ENCODE assay signal across 20 cellular contexts in the genomic region with DNA sequence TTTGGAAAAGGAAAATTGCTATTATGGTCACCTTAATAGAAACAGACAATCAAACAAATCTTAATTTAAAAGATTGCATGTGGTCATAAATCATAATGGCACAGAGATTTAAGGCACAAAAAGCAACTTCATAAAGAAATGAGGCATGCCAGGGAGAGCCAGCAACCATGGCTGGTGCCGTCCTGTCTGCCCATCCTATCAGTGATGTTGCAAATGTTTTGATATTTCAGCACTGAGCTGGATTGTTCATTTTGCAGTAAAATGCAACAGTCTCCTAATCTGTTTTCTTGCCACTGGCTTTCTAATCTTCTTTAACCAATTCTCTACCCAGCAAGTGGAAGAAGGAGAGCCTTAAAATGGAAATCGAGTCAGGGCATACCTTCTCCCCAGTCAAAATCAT.
DNase-seq lines count a peak whose midpoint lies in the region; ATAC-seq and TF ChIP-seq lines count a peak whose summit lies in the region.
"Had no signal": no experiment of that assay in that cellular context is flagged by ENCODE, and none has a peak within 500 bp of the region (broad histone marks: within the 10 kb centered on the region; RNA-seq: fewer than 3 reads in every experiment).

No MANE protein-coding gene starts in this region.

- H3K4me1 Mint-ChIP-seq in GM23338: no peaks in the 10 kb centered on the region
- H3K4me1 Mint-ChIP-seq: CD4-positive, alpha-beta memory T cell had no signal

- no peaks in the 10 kb centered on the region for H4K20me1 ChIP-seq in GM23338 (replicated peaks; ENCODE audit: insufficient read depth)
- no peaks in the 10 kb centered on the region for H4K20me1 ChIP-seq in smooth muscle cell (ENCODE audit: low read depth)
- H4K20me1 ChIP-seq: BLaER1 treated with 17β-estradiol and CSF1 and Interleukin-3, amounts not matched to agents 10 nM and 100 nM had no signal

- TF ChIP-seq CTCF in GM23338 (conservative IDR thresholded peaks at IDR 0.05; ENCODE audit: low read depth in 2 of 2): no peak
- TF ChIP-seq CTCF in smooth muscle cell (IDR thresholded peaks at IDR 0.05; ENCODE audit: borderline replicate concordance, insufficient read depth, poor library complexity, severe bottlenecking): no peak
- no peak for TF ChIP-seq CTCF in foreskin fibroblast (IDR thresholded peaks at IDR 0.05; ENCODE audit: low read depth, low read length)

- no peaks in the 10 kb centered on the region for H3K27me3 ChIP-seq in GM23338 (ENCODE audit: insufficient read depth)
- H3K27me3 ChIP-seq in smooth muscle cell (ENCODE audit: low read depth): no peaks in the 10 kb centered on the region
- H3K27me3 ChIP-seq: BLaER1 treated with 17β-estradiol and CSF1 and Interleukin-3, amounts not matched to agents 10 nM and 100 nM had no signal

- WGBS in smooth muscle cell (ENCODE audit: low lambda C conversion rate): 61% methylated on average over 2 of the region's 2 CpGs

- H3F3A ChIP-seq in GM23338 (replicated peaks; ENCODE audit: low read depth) (no peaks in the 10 kb centered on the region), smooth muscle cell (ENCODE audit: low read depth) (no peaks in the 10 kb centered on the region)

- no peaks in the 10 kb centered on the region for H3K79me2 ChIP-seq in GM23338 (replicated peaks; ENCODE audit: insufficient read depth)
- no peaks in the 10 kb centered on the region for H3K79me2 ChIP-seq in smooth muscle cell (ENCODE audit: low read depth)

- no peaks in the 10 kb centered on the region for H3K9me3 ChIP-seq in smooth muscle cell (replicated peaks; ENCODE audit: low read depth)
- H3K9me3 ChIP-seq: Caco-2 had no signal

- H2AFZ ChIP-seq in GM23338 (0 out of 2 replicates have a peak overlapping the region, but pooled peaks have one; percentile 33), smooth muscle cell (ENCODE audit: low read depth) (no peak overlapping the region)

- H3K9me3 Mint-ChIP-seq in GM23338: no peaks in the 10 kb centered on the region

- H3K4me3 Mint-ChIP-seq in GM23338: no peak overlapping the region
- H3K4me3 Mint-ChIP-seq: CD4-positive, alpha-beta memory T cell had no signal

- ATAC-seq in GM23338: no peak
- no peak for ATAC-seq in HG03378 (IDR thresholded peaks at IDR 0.05; ENCODE audit: unreplicated experiment)
- ATAC-seq: GM12878, PC-3 had no signal

- no peaks in the 10 kb centered on the region for H3K4me1 ChIP-seq in GM23338 (ENCODE audit: insufficient read depth)
- H3K4me1 ChIP-seq in smooth muscle cell (ENCODE audit: low read depth): no peaks in the 10 kb centered on the region
- H3K4me1 ChIP-seq: BLaER1 treated with 17β-estradiol and CSF1 and Interleukin-3, amounts not matched to agents 10 nM and 100 nM had no signal

- H3K9ac ChIP-seq in smooth muscle cell (ENCODE audit: low read depth): no peak overlapping the region
- H3K9ac ChIP-seq: BLaER1 treated with 17β-estradiol and CSF1 and Interleukin-3, amounts not matched to agents 10 nM and 100 nM had no signal

- H3K36me3 ChIP-seq in GM23338 (ENCODE audit: insufficient read depth): no peaks in the 10 kb centered on the region
- no peaks in the 10 kb centered on the region for H3K36me3 ChIP-seq in smooth muscle cell (ENCODE audit: low read depth)
- H3K36me3 ChIP-seq: BLaER1 treated with 17β-estradiol and CSF1 and Interleukin-3, amounts not matched to agents 10 nM and 100 nM had no signal

- peaks cover 1% of the 10 kb centered on the region for H3K27me3 Mint-ChIP-seq in GM23338 (ENCODE audit: insufficient read depth, low read depth, poor library complexity)

- no peak overlapping the region for H3K4me3 ChIP-seq in GM23338
- no peak overlapping the region for H3K4me3 ChIP-seq in smooth muscle cell
- H3K4me3 ChIP-seq in foreskin fibroblast (ENCODE audit: low read depth in 1 of 2, low read length in 2 of 2): no peak overlapping the region
- H3K4me3 ChIP-seq: BLaER1 treated with 17β-estradiol and CSF1 and Interleukin-3, amounts not matched to agents 10 nM and 100 nM; GM12878 had no signal

- H3K27ac Mint-ChIP-seq in GM23338: no peak overlapping the region
- H3K27ac Mint-ChIP-seq: CD4-positive, alpha-beta memory T cell had no signal

- H3K4me2 ChIP-seq in GM23338 (no peak overlapping the region), smooth muscle cell (peak overlapping the region; percentile 24)
- H3K4me2 ChIP-seq: BLaER1 treated with 17β-estradiol and CSF1 and Interleukin-3, amounts not matched to agents 10 nM and 100 nM had no signal

- 0 out of 2 replicates have a peak, but pooled peaks cover 3% of the 10 kb centered on the region for H3K9me2 ChIP-seq in GM23338 (ENCODE audit: insufficient read depth)

- no peak overlapping the region for H3K27ac ChIP-seq in GM23338 (ENCODE audit: low read depth)
- H3K27ac ChIP-seq in smooth muscle cell (ENCODE audit: low read depth): peak overlapping the region; percentile 9
- H3K27ac ChIP-seq: BLaER1 treated with 17β-estradiol and CSF1 and Interleukin-3, amounts not matched to agents 10 nM and 100 nM had no signal

- DNase-seq in GM23338 (ENCODE audit: low spot score) (no peak), LHCN-M2 (ENCODE audit: low read depth) (peak; percentile 17), amniotic epithelial cell (ENCODE audit: low read depth) (peak; percentile 18), smooth muscle cell (lab: John Stamatoyannopoulos, UW; ENCODE audit: unreplicated experiment) (no peak), foreskin fibroblast (no peak), ecto neural progenitor cell (ENCODE audit: low spot score) (no peak)
- DNase-seq: Caco-2; CD4-positive, alpha-beta memory T cell; DMS 273 treated with DMSO at 0.1 percent for 48 hours; DMS79 treated with DMSO at 0.1 percent for 48 hours; GOT3; Karpas-422; NCI-H1092; NCI-H1694; NCI-H2081; PC-3; Right ventricle myocardium superior had no signal

- no peaks in the 10 kb centered on the region for H3K36me3 Mint-ChIP-seq in GM23338 (ENCODE audit: low read depth)
- H3K36me3 Mint-ChIP-seq: CD4-positive, alpha-beta memory T cell had no signal

TF ChIP-seq in GM23338, 12 proteins besides CTCF, POLR2A, EP300 and RAD21 (continues in another document):
- TF ChIP-seq NANOG (IDR thresholded peaks at IDR 0.05; ENCODE audit: borderline replicate concordance): no peak
- no peak for TF ChIP-seq ZNF331 (CRISPR knock-in tag; IDR thresholded peaks at IDR 0.05; ENCODE audit: low read depth)
- TF ChIP-seq POLR2AphosphoS5 (IDR thresholded peaks at IDR 0.05; ENCODE audit: low read depth): no peak
- TF ChIP-seq, protein P1, sequence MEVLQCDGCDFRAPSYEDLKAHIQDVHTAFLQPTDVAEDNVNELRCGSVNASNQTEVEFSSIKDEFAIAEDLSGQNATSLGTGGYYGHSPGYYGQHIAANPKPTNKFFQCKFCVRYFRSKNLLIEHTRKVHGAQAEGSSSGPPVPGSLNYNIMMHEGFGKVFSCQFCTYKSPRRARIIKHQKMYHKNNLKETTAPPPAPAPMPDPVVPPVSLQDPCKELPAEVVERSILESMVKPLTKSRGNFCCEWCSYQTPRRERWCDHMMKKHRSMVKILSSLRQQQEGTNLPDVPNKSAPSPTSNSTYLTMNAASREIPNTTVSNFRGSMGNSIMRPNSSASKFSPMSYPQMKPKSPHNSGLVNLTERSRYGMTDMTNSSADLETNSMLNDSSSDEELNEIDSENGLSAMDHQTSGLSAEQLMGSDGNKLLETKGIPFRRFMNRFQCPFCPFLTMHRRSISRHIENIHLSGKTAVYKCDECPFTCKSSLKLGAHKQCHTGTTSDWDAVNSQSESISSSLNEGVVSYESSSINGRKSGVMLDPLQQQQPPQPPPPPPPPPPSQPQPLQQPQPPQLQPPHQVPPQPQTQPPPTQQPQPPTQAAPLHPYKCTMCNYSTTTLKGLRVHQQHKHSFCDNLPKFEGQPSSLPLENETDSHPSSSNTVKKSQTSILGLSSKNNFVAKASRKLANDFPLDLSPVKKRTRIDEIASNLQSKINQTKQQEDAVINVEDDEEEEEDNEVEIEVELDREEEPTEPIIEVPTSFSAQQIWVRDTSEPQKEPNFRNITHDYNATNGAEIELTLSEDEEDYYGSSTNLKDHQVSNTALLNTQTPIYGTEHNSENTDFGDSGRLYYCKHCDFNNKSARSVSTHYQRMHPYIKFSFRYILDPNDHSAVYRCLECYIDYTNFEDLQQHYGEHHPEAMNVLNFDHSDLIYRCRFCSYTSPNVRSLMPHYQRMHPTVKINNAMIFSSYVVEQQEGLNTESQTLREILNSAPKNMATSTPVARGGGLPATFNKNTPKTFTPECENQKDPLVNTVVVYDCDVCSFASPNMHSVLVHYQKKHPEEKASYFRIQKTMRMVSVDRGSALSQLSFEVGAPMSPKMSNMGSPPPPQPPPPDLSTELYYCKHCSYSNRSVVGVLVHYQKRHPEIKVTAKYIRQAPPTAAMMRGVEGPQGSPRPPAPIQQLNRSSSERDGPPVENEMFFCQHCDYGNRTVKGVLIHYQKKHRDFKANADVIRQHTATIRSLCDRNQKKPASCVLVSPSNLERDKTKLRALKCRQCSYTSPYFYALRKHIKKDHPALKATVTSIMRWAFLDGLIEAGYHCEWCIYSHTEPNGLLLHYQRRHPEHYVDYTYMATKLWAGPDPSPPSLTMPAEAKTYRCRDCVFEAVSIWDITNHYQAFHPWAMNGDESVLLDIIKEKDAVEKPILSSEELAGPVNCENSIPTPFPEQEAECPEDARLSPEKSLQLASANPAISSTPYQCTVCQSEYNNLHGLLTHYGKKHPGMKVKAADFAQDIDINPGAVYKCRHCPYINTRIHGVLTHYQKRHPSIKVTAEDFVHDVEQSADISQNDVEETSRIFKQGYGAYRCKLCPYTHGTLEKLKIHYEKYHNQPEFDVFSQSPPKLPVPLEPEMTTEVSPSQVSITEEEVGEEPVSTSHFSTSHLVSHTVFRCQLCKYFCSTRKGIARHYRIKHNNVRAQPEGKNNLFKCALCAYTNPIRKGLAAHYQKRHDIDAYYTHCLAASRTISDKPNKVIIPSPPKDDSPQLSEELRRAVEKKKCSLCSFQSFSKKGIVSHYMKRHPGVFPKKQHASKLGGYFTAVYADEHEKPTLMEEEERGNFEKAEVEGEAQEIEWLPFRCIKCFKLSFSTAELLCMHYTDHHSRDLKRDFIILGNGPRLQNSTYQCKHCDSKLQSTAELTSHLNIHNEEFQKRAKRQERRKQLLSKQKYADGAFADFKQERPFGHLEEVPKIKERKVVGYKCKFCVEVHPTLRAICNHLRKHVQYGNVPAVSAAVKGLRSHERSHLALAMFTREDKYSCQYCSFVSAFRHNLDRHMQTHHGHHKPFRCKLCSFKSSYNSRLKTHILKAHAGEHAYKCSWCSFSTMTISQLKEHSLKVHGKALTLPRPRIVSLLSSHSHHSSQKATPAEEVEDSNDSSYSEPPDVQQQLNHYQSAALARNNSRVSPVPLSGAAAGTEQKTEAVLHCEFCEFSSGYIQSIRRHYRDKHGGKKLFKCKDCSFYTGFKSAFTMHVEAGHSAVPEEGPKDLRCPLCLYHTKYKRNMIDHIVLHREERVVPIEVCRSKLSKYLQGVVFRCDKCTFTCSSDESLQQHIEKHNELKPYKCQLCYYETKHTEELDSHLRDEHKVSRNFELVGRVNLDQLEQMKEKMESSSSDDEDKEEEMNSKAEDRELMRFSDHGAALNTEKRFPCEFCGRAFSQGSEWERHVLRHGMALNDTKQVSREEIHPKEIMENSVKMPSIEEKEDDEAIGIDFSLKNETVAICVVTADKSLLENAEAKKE (CRISPR knock-in tag; IDR thresholded peaks at IDR 0.05): no peak
- no peak for TF ChIP-seq EZH2 (IDR thresholded peaks at IDR 0.05; ENCODE audit: low read depth, unreplicated experiment)

Comparison
In these comparisons a context has a peak if more than half of its experiments do, and no peak if none do; other contexts are left out.
1. DNase-seq: peak in LHCN-M2 (single experiment) and amniotic epithelial cell (single experiment); none in GM23338 (single experiment), smooth muscle cell (single experiment), foreskin fibroblast (0 of 2) and ecto neural progenitor cell (single experiment).